8 cellular contexts compared by ENCODE assay signal in genomic region chrX:130402211-130402684, GRCh38. TPM values are rescaled to one million over a fixed set of nuclear protein-coding genes. Genes with fewer than 3 reads are reported as not detected.
DNase-seq lines count a peak whose midpoint lies in the region; ATAC-seq and TF ChIP-seq lines count a peak whose summit lies in the region.

No MANE protein-coding gene starts in this region.

- POLR2A ChIA-PET in PC-3 (lab: Charles Lee; ENCODE audit: unreplicated experiment) = no interaction called here

- H3K4me1 ChIP-seq in PC-3 (ENCODE audit: insufficient read depth, low read length) (0 out of 2 replicates have a peak, but pooled peaks cover 7% of the 10 kb centered on the region), parathyroid adenoma (no peaks in the 10 kb centered on the region)

- no peaks in the 10 kb centered on the region for H3F3A ChIP-seq in PC-3 (ENCODE audit: low read length, unreplicated experiment)

- CTCF ChIA-PET in PC-3 (lab: Charles Lee) = no interaction called here

- peak overlapping the region; percentile 85 for H3K4me3 ChIP-seq in GM06990 (replicated peaks; ENCODE audit: low read depth, low read length)
- H3K4me3 ChIP-seq in PC-3 (ENCODE audit: low read length) = peak overlapping the region; percentile 81
- peak overlapping the region; percentile 76 for H3K4me3 ChIP-seq in epithelial cell of esophagus (ENCODE audit: low read length)
- peak overlapping the region; percentile 75 for H3K4me3 ChIP-seq in parathyroid adenoma (ENCODE audit: low read depth, low read length)

- H3K4me2 ChIP-seq in PC-3 (ENCODE audit: low read length) = peak overlapping the region; percentile 92
- peak overlapping the region; percentile 73 for H3K4me2 ChIP-seq in parathyroid adenoma (ENCODE audit: low read length)

- H3K27me3 ChIP-seq in GM06990 (replicated peaks; ENCODE audit: control insufficient read depth, insufficient read depth, low read length) = no peaks in the 10 kb centered on the region
- H3K27me3 ChIP-seq in PC-3 (ENCODE audit: low read length) = no peaks in the 10 kb centered on the region
- no peaks in the 10 kb centered on the region for H3K27me3 ChIP-seq in parathyroid adenoma (ENCODE audit: control insufficient read depth, insufficient read depth, low read length)

- H2AFZ ChIP-seq in PC-3 (ENCODE audit: low read length) (peak overlapping the region; percentile 100), parathyroid adenoma (peak overlapping the region; percentile 89)

- H3K9me3 ChIP-seq in PC-3 (ENCODE audit: low read length) (no peaks in the 10 kb centered on the region), parathyroid adenoma (ENCODE audit: control insufficient read depth, low read length) (no peaks in the 10 kb centered on the region)

- DNase-seq in GM06990 (ENCODE audit: extremely low read depth, insufficient read length) (no peak), PC-3 (no peak), epithelial cell of esophagus (ENCODE audit: low read depth) (no peak), germinal center (ENCODE audit: low spot score) (no peak), NCI-H748 (lab: John Stamatoyannopoulos, UW; ENCODE audit: unreplicated experiment) (no peak)

- H4K20me1 ChIP-seq in PC-3 (ENCODE audit: low read length) = no peaks in the 10 kb centered on the region

- H3K36me3 ChIP-seq in GM06990 (ENCODE audit: control insufficient read depth, insufficient read depth, low read length) = no peaks in the 10 kb centered on the region; the same call in 1 of the 2 replicates
- no peaks in the 10 kb centered on the region; the same call in 1 of the 2 replicates for H3K36me3 ChIP-seq in PC-3 (ENCODE audit: low read depth, low read length)
- no peaks in the 10 kb centered on the region for H3K36me3 ChIP-seq in parathyroid adenoma (ENCODE audit: control insufficient read depth, insufficient read depth, low read length)

- ATAC-seq in PC-3 (no peak; the same call in 1 of the 2 replicates), GM21381 (IDR thresholded peaks at IDR 0.05; ENCODE audit: unreplicated experiment) (no peak), GM21576 (IDR thresholded peaks at IDR 0.05; ENCODE audit: unreplicated experiment) (no peak)

- BruUV-seq in PC-3 (replicated peaks; lab: Mats Ljungman, UMichigan) = TSS peak; percentile 57

- TF ChIP-seq CTCF in GM06990 (IDR thresholded peaks at IDR 0.05; ENCODE audit: insufficient read depth, low read length, poor library complexity, severe bottlenecking) = no peak
- no peak for TF ChIP-seq CTCF in PC-3 (conservative IDR thresholded peaks at IDR 0.05; ENCODE audit: low read depth, low read length)
- TF ChIP-seq CTCF in epithelial cell of esophagus (IDR thresholded peaks at IDR 0.05; ENCODE audit: insufficient read depth, low read depth, low read length, missing control alignments) = no peak
- no peak for TF ChIP-seq CTCF in parathyroid adenoma (IDR thresholded peaks at IDR 0.05)

- intact Hi-C loops in PC-3 (cut with micrococcal nuclease) = loop anchor here (2.0 kb wide), 1 partner anchor 501 kb away; the partner anchor contains the start of gene ENOX2

- no peaks in the 10 kb centered on the region for H3K9me2 ChIP-seq in PC-3 (replicated peaks; ENCODE audit: low read length)

- H3K9ac ChIP-seq in PC-3 (ENCODE audit: low read length) (peak overlapping the region; percentile 83), parathyroid adenoma (no peak overlapping the region)

- H3K79me2 ChIP-seq in PC-3 (ENCODE audit: low read length) (peaks cover 29% of the 10 kb centered on the region), parathyroid adenoma (peaks cover 2% of the 10 kb centered on the region)

- H3K27ac ChIP-seq in PC-3 (ENCODE audit: low read length) = no peak overlapping the region
- peak overlapping the region; percentile 53 for H3K27ac ChIP-seq in parathyroid adenoma

RNA-seq across cellular contexts. Expression of gene RBMX2, which starts 0.5 kb away (rescaled TPM):
- 26.7 and 31.6 TPM in 2 replicates for total RNA-seq in PC-3 (2014; rRNA removed)

RNA-seq across cellular contexts. Expression of gene GPR119, which starts 16.8 kb away (rescaled TPM):
- total RNA-seq in PC-3 (2014; rRNA removed) = not detected in 2 replicates
